In genomic region chr9:35162605-35163315, GRCh38 we compare ENCODE assay signal across 8 cellular contexts. TPM values are rescaled to one million over a fixed set of nuclear protein-coding genes. Genes with fewer than 3 reads are reported as not detected.
A peak's percentile ranks its signal among the peaks of the same experiment; 100 is the strongest.
DNase-seq lines count a peak whose midpoint lies in the region; ATAC-seq and TF ChIP-seq lines count a peak whose summit lies in the region.

No MANE protein-coding gene starts in this region.

- H3K36me3 Mint-ChIP-seq in naive thymus-derived CD4-positive, alpha-beta T cell, result peaks cover 0 to 2% (median 0%) of the 10 kb centered on the region in 5 donors

- POLR2A ChIA-PET in naive thymus-derived CD4-positive, alpha-beta T cell (lab: Charles Lee), result no interaction called here

- H3K4me3 ChIP-seq in dorsolateral prefrontal cortex, result peak overlapping the region; percentile 53 to 99 (median 90)
- peak overlapping the region; percentile 57 for H3K4me3 ChIP-seq in naive thymus-derived CD4-positive, alpha-beta T cell (ENCODE audit: low read length)

- H3K27me3 ChIP-seq in dorsolateral prefrontal cortex, result no peaks in the 10 kb centered on the region
- H3K27me3 ChIP-seq in naive thymus-derived CD4-positive, alpha-beta T cell (ENCODE audit: control insufficient read depth in 2 of 2, insufficient read depth in 2 of 2, low read length in 2 of 2), result no peaks in the 10 kb centered on the region

- H3K27me3 Mint-ChIP-seq in naive thymus-derived CD4-positive, alpha-beta T cell, result peaks cover 0 to 31% (median 0%) of the 10 kb centered on the region in 5 donors

- H3K9me3 Mint-ChIP-seq in naive thymus-derived CD4-positive, alpha-beta T cell, result no peaks in the 10 kb centered on the region

- DNase-seq in NCI-H69 (lab: John Stamatoyannopoulos, UW) (peak; percentile 53), dorsolateral prefrontal cortex (peak in 1 of 10 donors; percentile 30), NCI-H2196 (lab: John Stamatoyannopoulos, UW; ENCODE audit: unreplicated experiment) (no peak), NCI-H748 (lab: John Stamatoyannopoulos, UW; ENCODE audit: unreplicated experiment) (no peak)
- DNase-seq in naive thymus-derived CD4-positive, alpha-beta T cell, result peak in 4 of 9 donors; percentile 12 to 28 (median 16)

- H3K4me1 Mint-ChIP-seq in naive thymus-derived CD4-positive, alpha-beta T cell, result peaks cover 0 to 40% (median 32%) of the 10 kb centered on the region in 7 donors

- peak overlapping the region; percentile 69 for H3K9ac ChIP-seq in ES-I3 (ENCODE audit: low read depth, low read length)

- intact Hi-C loops in dorsolateral prefrontal cortex (cut with DNase I), result loop anchor here in 1 of 2 donors (2.0 kb wide), 1 partner anchor 46 kb away; no protein-coding TSS in a partner anchor
- intact Hi-C loops in naive thymus-derived CD4-positive, alpha-beta T cell (cut with micrococcal nuclease), result loop anchor here in 1 of 2 donors (1.0 to 10.0 kb wide), 3 partner anchors 46 to 1242 kb away; partner anchors contain the start of gene RNF38

- peak overlapping the region in 7 of 9 donors; percentile 17 to 75 (median 38) for H3K27ac Mint-ChIP-seq in naive thymus-derived CD4-positive, alpha-beta T cell

- ATAC-seq in naive thymus-derived CD4-positive, alpha-beta T cell, result peak; percentile 36
- ATAC-seq in GM19351 (IDR thresholded peaks at IDR 0.05; ENCODE audit: unreplicated experiment) (no peak), GM21723 (IDR thresholded peaks at IDR 0.05; ENCODE audit: unreplicated experiment) (no peak)

- no peaks in the 10 kb centered on the region for H3K9me3 ChIP-seq in ES-I3 (ENCODE audit: control insufficient read depth, insufficient read depth, low read length)
- no peaks in the 10 kb centered on the region for H3K9me3 ChIP-seq in naive thymus-derived CD4-positive, alpha-beta T cell (ENCODE audit: control insufficient read depth in 2 of 3, low read length in 3 of 3)

- H3K36me3 ChIP-seq in ES-I3 (ENCODE audit: insufficient read depth, low read length), result no peaks in the 10 kb centered on the region
- H3K36me3 ChIP-seq in naive thymus-derived CD4-positive, alpha-beta T cell (ENCODE audit: control insufficient read depth in 2 of 3, insufficient read depth in 3 of 3, low read length in 3 of 3), result peaks cover 0 to 4% (median 0%) of the 10 kb centered on the region in 3 experiments

- peak overlapping the region in 55 of 59 donors; percentile 30 to 94 (median 83) for H3K27ac ChIP-seq in dorsolateral prefrontal cortex
- no peak overlapping the region for H3K27ac ChIP-seq in naive thymus-derived CD4-positive, alpha-beta T cell (ENCODE audit: low read depth, low read length)

- no peak for TF ChIP-seq CTCF in dorsolateral prefrontal cortex (IDR thresholded peaks at IDR 0.05 in 54 of 56, conservative IDR thresholded peaks at IDR 0.05 in 2 of 56; ENCODE audit: low read depth in 1 of 56, partially characterized antibody in 56 of 56)

- H3K4me3 Mint-ChIP-seq in naive thymus-derived CD4-positive, alpha-beta T cell, result peak overlapping the region; percentile 91 to 97 (median 93)

- CTCF ChIA-PET in naive thymus-derived CD4-positive, alpha-beta T cell (lab: Charles Lee), result interaction anchor here (1.4 kb wide), 1 partner anchor 11 kb away, joined by 3 read pairs; no protein-coding TSS in a partner anchor

- H3K4me1 ChIP-seq in ES-I3 (ENCODE audit: insufficient read depth, low read length), result peaks cover 11% of the 10 kb centered on the region; the same call in 1 of the 2 replicates
- H3K4me1 ChIP-seq in naive thymus-derived CD4-positive, alpha-beta T cell (ENCODE audit: control insufficient read depth in 2 of 2, insufficient read depth in 2 of 2, low read length in 2 of 2), result no peaks in the 10 kb centered on the region

RNA-seq across cellular contexts. Expression of gene UNC13B, which starts 1.0 kb away (rescaled TPM):
- total RNA-seq in dorsolateral prefrontal cortex, result 10 to 100 TPM; 28.7 to 55.9 (median 42.0) TPM
- 1 to 10 TPM in 3 of 5 experiments, under 1 TPM in 2; 0.24 to 1.6 (median 1.3) TPM for total RNA-seq in naive thymus-derived CD4-positive, alpha-beta T cell
- polyA plus RNA-seq in naive thymus-derived CD4-positive, alpha-beta T cell, result under 1 TPM; 0.21 to 0.85 TPM

RNA-seq across cellular contexts. Expression of gene ATOSB, which starts 47.1 kb away (rescaled TPM):
- total RNA-seq in dorsolateral prefrontal cortex, result 10 to 100 TPM; 14.2 to 30.2 (median 22.4) TPM
- total RNA-seq in naive thymus-derived CD4-positive, alpha-beta T cell, result 10 to 100 TPM in 2 of 5 experiments, 1 to 10 TPM in 3; 5.9 to 26.0 (median 6.6) TPM
- 1 to 10 TPM in 1 of 2 donors, under 1 TPM in 1; 0.95 to 3.4 TPM for polyA plus RNA-seq in naive thymus-derived CD4-positive, alpha-beta T cell

RNA-seq across cellular contexts. Expression of gene STOML2, which starts 59.8 kb away (rescaled TPM):
- total RNA-seq in dorsolateral prefrontal cortex, result 10 to 100 TPM; 36.9 to 78.5 (median 61.0) TPM
- total RNA-seq in naive thymus-derived CD4-positive, alpha-beta T cell, result 100 to 1,000 TPM in 1 of 5 experiments, 10 to 100 TPM in 4; 34.7 to 126 (median 44.9) TPM
- 10 to 100 TPM; 85.6 to 88.8 TPM for polyA plus RNA-seq in naive thymus-derived CD4-positive, alpha-beta T cell

Comparison
In these comparisons a context has a peak if more than half of its experiments do, and no peak if none do; other contexts are left out.
1. RNA of gene UNC13B, which starts 1.0 kb away (total RNA-seq): 28.7 to 55.9 TPM in dorsolateral prefrontal cortex; 0.24 to 1.6 TPM in naive thymus-derived CD4-positive, alpha-beta T cell; every median in the first group is over 10 times any median in the second.